In genomic region chr20:62321978-62322377, GRCh38 we compare ENCODE assay signal across 15 cellular contexts.
"Had no signal": no experiment of that assay in that cellular context is flagged by ENCODE, and none has a peak within 500 bp of the region (broad histone marks: within the 10 kb centered on the region; RNA-seq: fewer than 3 reads in every experiment).

No MANE protein-coding gene starts in this region.

- H2AFZ ChIP-seq: parathyroid adenoma had no signal

- H3K9me3 ChIP-seq: tibial artery had no signal

- H3K27me3 ChIP-seq: tibial artery had no signal

- H3K4me1 ChIP-seq: parathyroid adenoma, tibial artery had no signal

- FAIRE-seq: astrocyte, frontal cortex, islet of Langerhans had no signal

- H3K9ac ChIP-seq: parathyroid adenoma had no signal

- H3K79me2 ChIP-seq: parathyroid adenoma had no signal

- H3K4me3 ChIP-seq: skin epidermis, tibial artery had no signal

- DNase-seq: activated CD4-positive, CD25-positive, alpha-beta regulatory T cell treated with anti-CD3 and anti-CD28 coated beads, Interleukin-2, amount 50 U/mL, for 72 hours; activated CD8-positive, alpha-beta memory T cell treated with anti-CD3 and anti-CD28 coated beads, Interleukin-2, amount 50 U/mL, for 48 hours; activated naive CD4-positive, alpha-beta T cell treated with Interleukin-2 at 50 U/mL for 16 hours; activated T-cell treated with anti-CD3 and anti-CD28 coated beads, Interleukin-2, amount 50 U/mL, for 4 hours; central memory CD4-positive, alpha-beta T cell; effector CD8-positive, alpha-beta T cell; right cardiac atrium; stimulated activated naive CD8-positive, alpha-beta T cell treated with anti-CD3 and anti-CD28 coated beads, Interleukin-15, amount 100 ng/mL, for 72 hours; tibial artery had no signal

- H3K27ac ChIP-seq: parathyroid adenoma, tibial artery, WERI-Rb-1 had no signal
